Comparison of ENCODE assay signal across 20 cellular contexts in genomic region chr1:188281927-188282326, GRCh38.
"Had no signal": no experiment of that assay in that cellular context is flagged by ENCODE, and none has a peak within 500 bp of the region (broad histone marks: within the 10 kb centered on the region; RNA-seq: fewer than 3 reads in every experiment).

No MANE protein-coding gene starts in this region.

- H3K4me1 ChIP-seq: esophagus muscularis mucosa, left ventricle myocardium inferior, prostate gland, uterus had no signal

- H3K4me3 ChIP-seq: cardiac muscle cell, esophagus muscularis mucosa, left ventricle myocardium inferior, lung, ovary, prostate gland, skin epidermis, uterus had no signal

- ATAC-seq: activated T-cell treated with anti-CD3 and anti-CD28 coated beads, Interleukin-2, amount 50 U/mL, for 72 hours; sciatic nerve; stimulated activated effector memory CD8-positive, alpha-beta T cell treated with anti-CD3 and anti-CD28 coated beads, Interleukin-12 subunit alpha, Interleukin-12 subunit beta, amount 100 ng/mL, for 72 hours; stimulated activated naive CD8-positive, alpha-beta T cell treated with anti-CD3 and anti-CD28 coated beads, Interleukin-15, amount 100 ng/mL, for 72 hours had no signal

- H3K36me3 ChIP-seq: cardiac muscle cell, esophagus muscularis mucosa, left ventricle myocardium inferior, ovary, prostate gland, uterus had no signal

- DNase-seq: activated CD4-positive, alpha-beta T cell treated with anti-CD3 and anti-CD28 coated beads for 4 hours; activated CD4-positive, alpha-beta T cell treated with anti-CD3 and anti-CD28 coated beads, Interleukin-2, amount 50 U/mL, for 4 hours; activated naive CD4-positive, alpha-beta T cell treated with Interleukin-2 at 50 U/mL for 16 hours; activated T-cell treated with anti-CD3 and anti-CD28 coated beads for 4 hours; activated T-cell treated with anti-CD3 and anti-CD28 coated beads, Interleukin-2, amount 50 U/mL, for 72 hours; left ventricle myocardium inferior; ovary; retina; stimulated activated CD4-positive, alpha-beta T cell treated with anti-CD3 and anti-CD28 coated beads, Interleukin-4, amount 100 ng/mL, for 24 hours; stimulated activated naive CD8-positive, alpha-beta T cell treated with anti-CD3 and anti-CD28 coated beads, Interleukin-15, amount 100 ng/mL, for 72 hours; substantia nigra; uterus had no signal

- H3K27me3 ChIP-seq: cardiac muscle cell, esophagus muscularis mucosa, ovary, uterus had no signal

- H3K27ac ChIP-seq: cardiac muscle cell, esophagus muscularis mucosa, left ventricle myocardium inferior, ovary, prostate gland, skin epidermis, uterus, VCaP had no signal

- H3K9me3 ChIP-seq: esophagus muscularis mucosa, left ventricle myocardium inferior, ovary, prostate gland, uterus had no signal
